In the genomic region with DNA sequence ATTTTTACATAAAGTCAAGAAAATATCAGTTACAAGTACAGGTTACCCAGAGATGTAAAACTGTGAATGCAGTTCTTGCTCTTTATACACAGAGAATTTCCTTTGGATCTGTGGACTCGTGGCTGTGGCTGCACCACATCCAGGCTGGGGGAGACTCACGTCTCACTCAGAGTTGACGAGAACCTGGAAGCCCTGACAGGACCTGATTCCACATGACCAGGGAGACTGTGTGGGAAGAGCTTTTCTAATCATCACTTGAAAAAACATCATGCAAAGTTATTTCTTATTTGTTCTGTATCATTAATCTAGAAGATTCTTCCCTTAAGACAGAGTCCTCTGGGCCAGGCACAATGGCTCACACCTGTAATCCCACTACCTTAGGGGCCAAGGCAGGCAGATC, we compare ENCODE assay signal across 28 cellular contexts.
"Had no signal": no experiment of that assay in that cellular context is flagged by ENCODE, and none has a peak within 500 bp of the region (broad histone marks: within the 10 kb centered on the region; RNA-seq: fewer than 3 reads in every experiment).

No MANE protein-coding gene starts in this region.

- DNase-seq: activated CD4-positive, alpha-beta T cell treated with anti-CD3 and anti-CD28 coated beads for 36 hours; activated CD4-positive, CD25-positive, alpha-beta regulatory T cell; activated effector memory CD4-positive, alpha-beta T cell treated with Interleukin-2 at 50 U/mL for 16 hours; activated naive CD4-positive, alpha-beta T cell treated with anti-CD3 and anti-CD28 coated beads for 36 hours; activated naive CD8-positive, alpha-beta T cell treated with anti-CD3 and anti-CD28 coated beads for 36 hours; activated T-cell treated with anti-CD3 and anti-CD28 coated beads for 4 hours; adrenal gland; brain microvascular endothelial cell; caudate nucleus; effector memory CD4-positive, alpha-beta T cell; gastrocnemius medialis; glutamatergic neuron; hippocampal formation; kidney; left colon; mammary epithelial cell; pancreas; retina; stimulated activated CD4-positive, alpha-beta T cell treated with anti-CD3 and anti-CD28 coated beads, Interleukin-4, amount 100 ng/mL, for 24 hours; stimulated activated naive CD8-positive, alpha-beta T cell treated with anti-CD3 and anti-CD28 coated beads, Interleukin-15, amount 100 ng/mL, for 72 hours; substantia nigra; T-helper 1 cell had no signal

- H3K4me3 ChIP-seq: adrenal gland, gastrocnemius medialis, pancreas, prostate gland, skin epidermis, vagina had no signal

- H3K9me3 Mint-ChIP-seq: activated naive CD4-positive, alpha-beta T cell treated with anti-CD3 and anti-CD28 coated beads for 36 hours; activated naive CD8-positive, alpha-beta T cell treated with anti-CD3 and anti-CD28 coated beads for 36 hours; stimulated activated naive CD8-positive, alpha-beta T cell treated with anti-CD3 and anti-CD28 coated beads, Interleukin-15, amount 100 ng/mL, for 72 hours; T-helper 2 cell treated with Interferon-gamma antibody and Interleukin-4, amounts not matched to agents 5 μg/mL and 100 μg/mL, for 36 hours had no signal

- H3K36me3 Mint-ChIP-seq: activated naive CD8-positive, alpha-beta T cell treated with anti-CD3 and anti-CD28 coated beads for 36 hours; stimulated activated effector memory CD8-positive, alpha-beta T cell treated with anti-CD3 and anti-CD28 coated beads, Interleukin-12 subunit alpha, Interleukin-12 subunit beta, amount 100 ng/mL, for 72 hours; type B pancreatic cell had no signal

- H3K36me3 ChIP-seq: adrenal gland, brain microvascular endothelial cell, gastrocnemius medialis, pancreas, prostate gland, vagina had no signal

- H3K27me3 Mint-ChIP-seq: type B pancreatic cell had no signal

- H3K4me1 Mint-ChIP-seq: activated CD4-positive, alpha-beta T cell treated with anti-CD3 and anti-CD28 coated beads for 36 hours; activated naive CD8-positive, alpha-beta T cell treated with anti-CD3 and anti-CD28 coated beads for 36 hours; stimulated activated effector memory CD8-positive, alpha-beta T cell treated with anti-CD3 and anti-CD28 coated beads, Interleukin-12 subunit alpha, Interleukin-12 subunit beta, amount 100 ng/mL, for 72 hours; stimulated activated naive CD8-positive, alpha-beta T cell treated with anti-CD3 and anti-CD28 coated beads, Interleukin-15, amount 100 ng/mL, for 72 hours had no signal

- H3K4me3 Mint-ChIP-seq: activated CD4-positive, alpha-beta T cell treated with anti-CD3 and anti-CD28 coated beads for 36 hours; activated naive CD4-positive, alpha-beta T cell treated with anti-CD3 and anti-CD28 coated beads for 36 hours; activated naive CD8-positive, alpha-beta T cell treated with anti-CD3 and anti-CD28 coated beads for 36 hours; stimulated activated effector memory CD8-positive, alpha-beta T cell treated with anti-CD3 and anti-CD28 coated beads, Interleukin-12 subunit alpha, Interleukin-12 subunit beta, amount 100 ng/mL, for 72 hours; stimulated activated naive CD8-positive, alpha-beta T cell treated with anti-CD3 and anti-CD28 coated beads, Interleukin-15, amount 100 ng/mL, for 72 hours; T-helper 2 cell treated with Interferon-gamma antibody and Interleukin-4, amounts not matched to agents 5 μg/mL and 100 μg/mL, for 36 hours; type B pancreatic cell had no signal

- H3K4me1 ChIP-seq: adrenal gland, gastrocnemius medialis, pancreas, prostate gland, vagina had no signal

- H3K27ac Mint-ChIP-seq: activated CD4-positive, alpha-beta T cell treated with anti-CD3 and anti-CD28 coated beads for 36 hours; activated naive CD4-positive, alpha-beta T cell treated with anti-CD3 and anti-CD28 coated beads for 36 hours; activated naive CD8-positive, alpha-beta T cell treated with anti-CD3 and anti-CD28 coated beads for 36 hours; stimulated activated effector memory CD8-positive, alpha-beta T cell treated with anti-CD3 and anti-CD28 coated beads, Interleukin-12 subunit alpha, Interleukin-12 subunit beta, amount 100 ng/mL, for 72 hours; stimulated activated naive CD8-positive, alpha-beta T cell treated with anti-CD3 and anti-CD28 coated beads, Interleukin-15, amount 100 ng/mL, for 72 hours; T-helper 2 cell treated with Interferon-gamma antibody and Interleukin-4, amounts not matched to agents 5 μg/mL and 100 μg/mL, for 36 hours; type B pancreatic cell had no signal

- H3K27ac ChIP-seq: adrenal gland, brain microvascular endothelial cell, gastrocnemius medialis, pancreas, prostate gland, skin epidermis, vagina had no signal

- H3K9me3 ChIP-seq: adrenal gland, pancreas, prostate gland, vagina had no signal

- H3K27me3 ChIP-seq: brain microvascular endothelial cell, vagina had no signal

- ATAC-seq: activated CD4-positive, alpha-beta T cell treated with anti-CD3 and anti-CD28 coated beads for 36 hours; gastrocnemius medialis; left colon; pancreas; stimulated activated effector memory CD8-positive, alpha-beta T cell treated with anti-CD3 and anti-CD28 coated beads, Interleukin-12 subunit alpha, Interleukin-12 subunit beta, amount 100 ng/mL, for 72 hours; stimulated activated naive CD8-positive, alpha-beta T cell treated with anti-CD3 and anti-CD28 coated beads, Interleukin-15, amount 100 ng/mL, for 72 hours had no signal
